18 cellular contexts compared by ENCODE assay signal in genomic region chr17:59275618-59276017, GRCh38. TPM values are rescaled to one million over a fixed set of nuclear protein-coding genes. Genes with fewer than 3 reads are reported as not detected.
DNase-seq lines count a peak whose midpoint lies in the region; ATAC-seq, FAIRE-seq and TF ChIP-seq lines count a peak whose summit lies in the region.
"Had no signal": no experiment of that assay in that cellular context is flagged by ENCODE, and none has a peak within 500 bp of the region (broad histone marks: within the 10 kb centered on the region; RNA-seq: fewer than 3 reads in every experiment).

No MANE protein-coding gene starts in this region.

- no peaks in the 10 kb centered on the region for H3K27me3 ChIP-seq in SK-N-SH (ENCODE audit: insufficient read depth)
- H3K27me3 ChIP-seq in K562 (ENCODE audit: control insufficient read depth in 2 of 2, insufficient read depth in 2 of 2, low read length in 2 of 2): no peaks in the 10 kb centered on the region
- H3K27me3 ChIP-seq: BE2C, BLaER1 had no signal

- H3F3A ChIP-seq in SK-N-SH (replicated peaks; ENCODE audit: insufficient read depth): peaks cover 10% of the 10 kb centered on the region

- in situ Hi-C loops in K562 (cut with MboI): no loop called here

- CTCF ChIA-PET in A549 (lab: Yijun Ruan, JAX) (no interaction called here), SK-N-SH (lab: Yijun Ruan, JAX) (no interaction called here), K562 (lab: Yijun Ruan, JAX; ENCODE audit: low intra/inter-chr PET ratio) (interaction anchor here (0.6 kb wide), 1 partner anchor 624 kb away, joined by 3 read pairs; no protein-coding TSS in a partner anchor)

- ATAC-seq in A549 (no peak), K562 (no peak), HG03565 (IDR thresholded peaks at IDR 0.05; ENCODE audit: unreplicated experiment) (no peak), HG03460 (IDR thresholded peaks at IDR 0.05; ENCODE audit: unreplicated experiment) (no peak), HG02938 (IDR thresholded peaks at IDR 0.05; ENCODE audit: unreplicated experiment) (no peak)

- H3K27ac ChIP-seq in A549 (no peak overlapping the region), SK-N-SH (ENCODE audit: low read depth in 2 of 2, low read length in 1 of 2) (no peak overlapping the region), K562 (ENCODE audit: extremely low read depth, low read depth, low read length) (no peak overlapping the region)
- H3K27ac ChIP-seq: 22Rv1, BLaER1 had no signal

- H4K20me1 ChIP-seq in SK-N-SH (ENCODE audit: insufficient read depth): no peaks in the 10 kb centered on the region
- no peaks in the 10 kb centered on the region for H4K20me1 ChIP-seq in K562 (replicated peaks; ENCODE audit: control insufficient read depth, insufficient read depth, low read length)
- H4K20me1 ChIP-seq: BLaER1 had no signal

- no TSS peak for BruUV-seq in K562 (replicated peaks; lab: Mats Ljungman, UMichigan)

- TF ChIP-seq CTCF in A549 (IDR thresholded peaks at IDR 0.05) (no peak), SK-N-SH (IDR thresholded peaks at IDR 0.05) (no peak), K562 (IDR thresholded peaks at IDR 0.05 in 2 of 3, conservative IDR thresholded peaks at IDR 0.05 in 1 of 3; ENCODE audit: insufficient read depth in 2 of 3, low read depth in 1 of 3, low read length in 3 of 3) (no peak)

- H3K36me3 ChIP-seq in SK-N-SH (replicated peaks in 1 of 2; ENCODE audit: control insufficient read depth in 1 of 2, insufficient read depth in 2 of 2, low read length in 1 of 2) (no peaks in the 10 kb centered on the region), K562 (ENCODE audit: control insufficient read depth, insufficient read depth, low read length) (peaks cover 18% of the 10 kb centered on the region; the same call in 1 of the 3 replicates)
- H3K36me3 ChIP-seq: BE2C had no signal

- no peak for TF ChIP-seq POLR2A in A549 (IDR thresholded peaks at IDR 0.05; ENCODE audit: low read length)
- no peak for TF ChIP-seq POLR2A in K562 (conservative IDR thresholded peaks at IDR 0.05)

- H3K9me1 ChIP-seq in K562 (ENCODE audit: control insufficient read depth, insufficient read depth, low read length): no peaks in the 10 kb centered on the region

- H3K79me2 ChIP-seq in SK-N-SH (ENCODE audit: insufficient read depth) (no peaks in the 10 kb centered on the region), K562 (ENCODE audit: control insufficient read depth, insufficient read depth, low read length) (no peaks in the 10 kb centered on the region)

- FAIRE-seq in A549 (lab: Jason Lieb, UNC): peak; percentile 92
- peak; percentile 6 for FAIRE-seq in K562 (lab: Jason Lieb, UNC)
- FAIRE-seq: GM12891 had no signal

- H3K9me3 ChIP-seq in A549: no peaks in the 10 kb centered on the region
- H3K9me3 ChIP-seq in SK-N-SH: no peaks in the 10 kb centered on the region
- H3K9me3 ChIP-seq in K562 (replicated peaks; ENCODE audit: control insufficient read depth, insufficient read depth, low read depth, low read length): no peaks in the 10 kb centered on the region
- H3K9me3 ChIP-seq: BE2C, BLaER1 had no signal

- POLR2A ChIA-PET in A549 (lab: Yijun Ruan, JAX): no interaction called here
- POLR2A ChIA-PET in SK-N-SH (lab: Yijun Ruan, JAX): no interaction called here
- POLR2A ChIA-PET in K562 (lab: Yijun Ruan, JAX): no interaction called here

- intact Hi-C loops in K562 (cut with micrococcal nuclease): no loop called here

- H3K4me3 ChIP-seq in A549 (no peak overlapping the region), SK-N-SH (ENCODE audit: low read depth in 2 of 2, low read length in 1 of 2) (no peak overlapping the region), K562 (no peak overlapping the region)
- H3K4me3 ChIP-seq: BLaER1 had no signal

- TF ChIP-seq RAD21 in A549 (conservative IDR thresholded peaks at IDR 0.05 in 1 of 2, IDR thresholded peaks at IDR 0.05 in 1 of 2) (no peak), SK-N-SH (IDR thresholded peaks at IDR 0.05; ENCODE audit: low read length) (no peak), K562 (CRISPR knock-in tag; conservative IDR thresholded peaks at IDR 0.05 in 1 of 2, IDR thresholded peaks at IDR 0.05 in 1 of 2) (no peak)

- no peak overlapping the region for H3K9ac ChIP-seq in SK-N-SH
- no peak overlapping the region for H3K9ac ChIP-seq in K562 (ENCODE audit: insufficient read depth in 1 of 2, low read depth in 2 of 2, low read length in 2 of 2)
- H3K9ac ChIP-seq: BLaER1 had no signal

- H3K4me2 ChIP-seq in A549: no peak overlapping the region
- H3K4me2 ChIP-seq in SK-N-SH: no peak overlapping the region
- no peak overlapping the region for H3K4me2 ChIP-seq in K562 (ENCODE audit: insufficient read depth, low read length)
- H3K4me2 ChIP-seq: BLaER1 had no signal

- TF ChIP-seq EP300 in A549 (IDR thresholded peaks at IDR 0.05): no peak
- TF ChIP-seq EP300 in SK-N-SH (IDR thresholded peaks at IDR 0.05; ENCODE audit: borderline replicate concordance in 1 of 2, low read depth in 1 of 2, low read length in 1 of 2): peak in 1 of 2 experiments; percentile 36; a peak in 1 of 4 replicates
- TF ChIP-seq EP300 in K562 (IDR thresholded peaks at IDR 0.05; ENCODE audit: low read length): no peak

- no peaks in the 10 kb centered on the region for H3K9me2 ChIP-seq in SK-N-SH

- WGBS in A549 (ENCODE audit: missing lambda C conversion rate): 13% methylated on average over 1 of the region's 1 CpG
- 15% methylated on average over 1 of the region's 1 CpG for WGBS in SK-N-SH (ENCODE audit: low lambda C conversion rate)
- 7% methylated on average over 1 of the region's 1 CpG for WGBS in K562 (ENCODE audit: insufficient coverage, low coverage, missing lambda C conversion rate)

- DNase-seq in A549 (ENCODE audit: low read depth in 1 of 2, low spot score in 1 of 2): no peak
- DNase-seq in SK-N-SH: peak; percentile 27
- no peak for DNase-seq in K562 (ENCODE audit: extremely low read depth in 1 of 4, low spot score in 3 of 4)
- DNase-seq: ACHN; BE2C; C1 segment of cervical spinal cord; CD4-positive, alpha-beta memory T cell; CD4-positive, CD25-positive, alpha-beta regulatory T cell; CD8-positive, alpha-beta memory T cell; COR-L47; DMS79 treated with DMSO at 0.1 percent for 48 hours; GF-D8 had no signal

- no peak overlapping the region for H2AFZ ChIP-seq in SK-N-SH (ENCODE audit: low read depth)
- H2AFZ ChIP-seq in K562 (ENCODE audit: low read depth, low read length): no peak overlapping the region

- no peaks in the 10 kb centered on the region for H3K4me1 ChIP-seq in A549
- no peaks in the 10 kb centered on the region; a peak in 1 of 4 replicates for H3K4me1 ChIP-seq in SK-N-SH (ENCODE audit: control insufficient read depth in 1 of 2, insufficient read depth in 2 of 2, low read depth in 1 of 2, low read length in 1 of 2)
- H3K4me1 ChIP-seq in K562 (replicated peaks in 1 of 2; ENCODE audit: control insufficient read depth in 2 of 2, insufficient read depth in 2 of 2, low read length in 2 of 2): no peaks in the 10 kb centered on the region
- H3K4me1 ChIP-seq: BE2C, BLaER1 had no signal

RNA-seq across cellular contexts. Expression of gene GDPD1, which starts 55.3 kb away (rescaled TPM):
- polyA plus RNA-seq in A549 (2011; rRNA removed) (6.4 and 6.7 TPM in 2 replicates), A549 (2017; fragmentation: RNase III; extraction: RNeasy Plus Mini Kit Qiagen cat#74134 plus additional on column Dnase treatment) (1.5 to 2.4 TPM (median 2.3 TPM) in 3 replicates), SK-N-SH (2012; rRNA removed) (1.5 and 2.1 TPM in 2 replicates), K562 (2011; rRNA removed) (11.3 and 15.2 TPM in 2 replicates), K562 (2014; fragmentation: Illumina TruSeq; extraction: Trizol) (13.2 and 14.7 TPM in 2 replicates), K562 (2014; fragmentation: Nextera tagmentation; extraction: Ambion mirVana) (1 to 10 TPM; 7.8 to 8.1 TPM), K562 (2014; rRNA removed) (7.7 and 9.4 TPM in 2 replicates)
- polyA plus RNA-seq in A549 (2012; cell fraction: cytosol; rRNA removed): 0.45 and 0.47 TPM in 2 replicates
- polyA plus RNA-seq in A549 (2012; cell fraction: nucleus; rRNA removed): 0.32 and 0.35 TPM in 2 replicates
- polyA minus RNA-seq in A549 (2011; rRNA and poly(A)+ RNA removed): 2.4 and 4.5 TPM in 2 replicates
- polyA plus RNA-seq in SK-N-SH (2012; cell fraction: cytosol; rRNA removed): 1.9 and 2.3 TPM in 2 replicates
- polyA plus RNA-seq in SK-N-SH (2012; cell fraction: nucleus; rRNA removed): 1.2 and 3.3 TPM in 2 replicates
- 22.6 and 34.0 TPM in 2 replicates for total RNA-seq in K562 (2011; cell fraction: chromatin; rRNA removed; ENCODE audit: low replicate concordance)
- total RNA-seq in K562 (2011; cell fraction: nucleolus; rRNA removed): 13.3 and 18.2 TPM in 2 replicates
- 21.1 and 23.0 TPM in 2 replicates for total RNA-seq in K562 (2011; cell fraction: nucleoplasm; rRNA removed)
- total RNA-seq in K562 (2014; rRNA removed) (5.7 and 7.9 TPM in 2 replicates), K562 (2014; rRNA removed; fragmentation: Illumina TruSeq; extraction: Trizol) (14.8 and 15.1 TPM in 2 replicates), K562 (2015; rRNA removed; fragmentation: Illumina TruSeq; extraction: Trizol) (9.2 and 9.5 TPM in 2 replicates), K562 (2021) (9.3 and 11.0 TPM in 2 replicates)
- 2.2 and 5.1 TPM in 2 replicates for polyA plus RNA-seq in K562 (2011; cell fraction: cytosol; rRNA removed)
- polyA plus RNA-seq in K562 (2011; cell fraction: nucleus; rRNA removed): 5.9 and 8.1 TPM in 2 replicates
- polyA plus RNA-seq in K562 (2012): 4.9 and 7.1 TPM in 2 replicates
- polyA minus RNA-seq in K562 (2011; rRNA and poly(A)+ RNA removed): 24.4 and 25.6 TPM in 2 replicates
- 5.8 and 10.5 TPM in 2 replicates for polyA minus RNA-seq in K562 (2011; cell fraction: cytosol; rRNA and poly(A)+ RNA removed)
- 4.8 and 12.3 TPM in 2 replicates for polyA minus RNA-seq in K562 (2011; cell fraction: nucleus; rRNA and poly(A)+ RNA removed)

RNA-seq across cellular contexts. Expression of gene YPEL2, which starts 55.8 kb away (rescaled TPM):
- polyA plus RNA-seq in A549 (2011; rRNA removed): 8.2 and 9.6 TPM in 2 replicates
- 0.94 and 1.3 TPM in 2 replicates for polyA plus RNA-seq in A549 (2012; cell fraction: cytosol; rRNA removed)
- 1.3 and 1.4 TPM in 2 replicates for polyA plus RNA-seq in A549 (2012; cell fraction: nucleus; rRNA removed)
- polyA plus RNA-seq in A549 (2017; fragmentation: RNase III; extraction: RNeasy Plus Mini Kit Qiagen cat#74134 plus additional on column Dnase treatment): 2.2 to 5.4 TPM (median 4.7 TPM) in 3 replicates
- polyA minus RNA-seq in A549 (2011; rRNA and poly(A)+ RNA removed): 13.4 and 20.6 TPM in 2 replicates
- polyA plus RNA-seq in SK-N-SH (2012; rRNA removed): 3.2 and 5.5 TPM in 2 replicates
- polyA plus RNA-seq in SK-N-SH (2012; cell fraction: cytosol; rRNA removed): 4.7 and 5.4 TPM in 2 replicates
- 5.5 and 10.2 TPM in 2 replicates for polyA plus RNA-seq in SK-N-SH (2012; cell fraction: nucleus; rRNA removed)
- total RNA-seq in K562 (2011; cell fraction: chromatin; rRNA removed; ENCODE audit: low replicate concordance): 5.5 and 7.2 TPM in 2 replicates
- total RNA-seq in K562 (2011; cell fraction: nucleolus; rRNA removed): 2.8 and 3.0 TPM in 2 replicates
- 3.4 and 5.6 TPM in 2 replicates for total RNA-seq in K562 (2011; cell fraction: nucleoplasm; rRNA removed)
- total RNA-seq in K562 (2014; rRNA removed): 0.14 and 1.1 TPM in 2 replicates
- 0.47 and 0.57 TPM in 2 replicates for total RNA-seq in K562 (2014; rRNA removed; fragmentation: Illumina TruSeq; extraction: Trizol)
- 0.33 and 0.38 TPM in 2 replicates for total RNA-seq in K562 (2015; rRNA removed; fragmentation: Illumina TruSeq; extraction: Trizol)
- total RNA-seq in K562 (2021): 0.54 and 0.71 TPM in 2 replicates
- polyA plus RNA-seq in K562 (2011; rRNA removed): 2.4 and 3.2 TPM in 2 replicates
- polyA plus RNA-seq in K562 (2011; cell fraction: cytosol; rRNA removed): 1.1 and 1.7 TPM in 2 replicates
- 3.9 and 5.7 TPM in 2 replicates for polyA plus RNA-seq in K562 (2011; cell fraction: nucleus; rRNA removed)
- polyA plus RNA-seq in K562 (2012): 0.40 and 0.53 TPM in 2 replicates
- 0.61 and 0.83 TPM in 2 replicates for polyA plus RNA-seq in K562 (2014; fragmentation: Illumina TruSeq; extraction: Trizol)
- polyA plus RNA-seq in K562 (2014; fragmentation: Nextera tagmentation; extraction: Ambion mirVana): under 1 TPM; 0.11 to 0.13 TPM
- 0.59 and 0.68 TPM in 2 replicates for polyA plus RNA-seq in K562 (2014; rRNA removed)
- polyA minus RNA-seq in K562 (2011; rRNA and poly(A)+ RNA removed): 1.8 and 2.3 TPM in 2 replicates
- 0.67 and 2.2 TPM in 2 replicates for polyA minus RNA-seq in K562 (2011; cell fraction: cytosol; rRNA and poly(A)+ RNA removed)
- polyA minus RNA-seq in K562 (2011; cell fraction: nucleus; rRNA and poly(A)+ RNA removed): 1.2 and 2.1 TPM in 2 replicates
